Comparison of ENCODE assay signal across 9 cellular contexts in the genomic region with DNA sequence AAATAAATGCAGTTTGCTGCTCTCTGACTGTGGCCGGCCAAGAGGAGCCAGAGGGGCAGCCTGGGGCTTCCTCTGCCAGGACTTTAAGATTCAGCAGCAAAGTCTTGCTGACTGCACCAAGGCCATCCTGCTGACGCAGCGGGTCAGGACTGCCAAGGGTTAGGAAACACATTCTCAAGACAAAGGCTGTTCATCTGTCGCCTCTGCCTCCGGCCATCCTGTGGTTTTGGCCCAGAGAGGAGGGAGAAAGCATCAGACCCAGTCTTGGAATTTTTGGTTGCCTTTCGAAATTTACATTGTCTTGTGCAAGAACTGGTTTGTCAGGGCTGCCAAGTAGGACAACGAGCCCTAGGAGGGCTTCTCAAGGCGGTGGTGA. TPM values are rescaled to one million over a fixed set of nuclear protein-coding genes. Genes with fewer than 3 reads are reported as not detected.
A peak's percentile ranks its signal among the peaks of the same experiment; 100 is the strongest.
DNase-seq lines count a peak whose midpoint lies in the region; ATAC-seq, FAIRE-seq and TF ChIP-seq lines count a peak whose summit lies in the region.
"Had no signal": no experiment of that assay in that cellular context is flagged by ENCODE, and none has a peak within 500 bp of the region (broad histone marks: within the 10 kb centered on the region; RNA-seq: fewer than 3 reads in every experiment).

No MANE protein-coding gene starts in this region.

- intact Hi-C loops in endothelial cell of umbilical vein (cut with micrococcal nuclease) (no loop called here), aorta (cut with DNase I) (no loop called here)

- H3K4me3 Mint-ChIP-seq in mesothelial cell of epicardium: no peak overlapping the region

- H3K79me2 ChIP-seq in endothelial cell of umbilical vein (ENCODE audit: control insufficient read depth, insufficient read depth, low read length): no peaks in the 10 kb centered on the region

- no peaks in the 10 kb centered on the region for H3K9me3 ChIP-seq in endothelial cell of umbilical vein (replicated peaks; ENCODE audit: control insufficient read depth, insufficient read depth, low read length)
- H3K9me3 ChIP-seq in aorta (ENCODE audit: control insufficient read depth, low read length): no peaks in the 10 kb centered on the region

- TF ChIP-seq CTCF in endothelial cell of umbilical vein (IDR thresholded peaks at IDR 0.05; ENCODE audit: extremely low read depth in 1 of 2, insufficient read depth in 1 of 2, low read depth in 1 of 2, low read length in 2 of 2): no peak
- no peak for TF ChIP-seq CTCF in mesothelial cell of epicardium (IDR thresholded peaks at IDR 0.05; ENCODE audit: unreplicated experiment)

- BruUV-seq in endothelial cell of umbilical vein (replicated peaks; lab: Mats Ljungman, UMichigan): no TSS peak

- WGBS in aorta, 2 donors: 3 to 7% methylated on average over 8 of the region's 8 CpGs

- H3K27me3 Mint-ChIP-seq in mesothelial cell of epicardium (ENCODE audit: low read depth): no peaks in the 10 kb centered on the region

- H2AFZ ChIP-seq in endothelial cell of umbilical vein (ENCODE audit: low read depth, low read length): no peak overlapping the region

- H3K36me3 ChIP-seq in endothelial cell of umbilical vein (ENCODE audit: control insufficient read depth in 2 of 2, extremely low read depth in 1 of 2, insufficient read depth in 2 of 2, low read length in 2 of 2) (peaks cover 0 to 4% of the 10 kb centered on the region in 2 experiments), aorta (ENCODE audit: control insufficient read depth in 1 of 2, insufficient read depth in 2 of 2, low read length in 1 of 2) (no peaks in the 10 kb centered on the region)

- CTCF ChIA-PET in endothelial cell of umbilical vein (lab: Charles Lee): interaction anchor here (1.7 to 3.4 kb wide), 3 partner anchors 11 to 102 kb away, joined by 4 to 23 read pairs (median 5); no protein-coding TSS in a partner anchor

- no peak for TF ChIP-seq POLR2A in endothelial cell of umbilical vein (IDR thresholded peaks at IDR 0.05; ENCODE audit: low read depth, low read length)

- no peak overlapping the region for H3K4me3 ChIP-seq in endothelial cell of umbilical vein (replicated peaks in 1 of 3; ENCODE audit: insufficient read depth in 1 of 3, low read depth in 1 of 3, low read length in 3 of 3)
- H3K4me3 ChIP-seq in aorta (ENCODE audit: low read length in 2 of 2): no peak overlapping the region

- H3K27ac Mint-ChIP-seq in mesothelial cell of epicardium: peak overlapping the region; percentile 68

- peaks cover 18% of the 10 kb centered on the region for H3K36me3 Mint-ChIP-seq in mesothelial cell of epicardium

- ATAC-seq in aorta (ENCODE audit: low FRiP score) (peak; percentile 70), HG03442 (IDR thresholded peaks at IDR 0.05; ENCODE audit: unreplicated experiment) (no peak)

- peaks cover 46% of the 10 kb centered on the region for H3K4me1 Mint-ChIP-seq in mesothelial cell of epicardium

- no peaks in the 10 kb centered on the region for H3K9me3 Mint-ChIP-seq in mesothelial cell of epicardium

- no peaks in the 10 kb centered on the region for H3K9me1 ChIP-seq in endothelial cell of umbilical vein (replicated peaks; ENCODE audit: control insufficient read depth, extremely low read depth, insufficient read depth, low read length)

- no peaks in the 10 kb centered on the region for H4K20me1 ChIP-seq in endothelial cell of umbilical vein (replicated peaks; ENCODE audit: control insufficient read depth, extremely low read depth, insufficient read depth, low read length)

- H3K27me3 ChIP-seq in endothelial cell of umbilical vein (ENCODE audit: control insufficient read depth in 2 of 2, insufficient read depth in 2 of 2, low read length in 2 of 2) (no peaks in the 10 kb centered on the region), aorta (ENCODE audit: control insufficient read depth in 1 of 2, insufficient read depth in 2 of 2, low read length in 1 of 2) (no peaks in the 10 kb centered on the region)

- dilution Hi-C loops in endothelial cell of umbilical vein (cut with MboI; ENCODE audit: extremely low pct_ligation_motif_present, low sequenced_read_pairs): no loop called here

- FAIRE-seq in endothelial cell of umbilical vein (lab: Jason Lieb, UNC): no peak
- FAIRE-seq: A204.1 had no signal

- no peak overlapping the region for H3K27ac ChIP-seq in endothelial cell of umbilical vein (ENCODE audit: insufficient read depth, low read depth, low read length)
- peak overlapping the region in 1 of 2 donors; percentile 28 for H3K27ac ChIP-seq in aorta (ENCODE audit: low read depth in 1 of 2, low read length in 2 of 2)

- POLR2A ChIA-PET in endothelial cell of umbilical vein (lab: Charles Lee): no interaction called here

- no peak overlapping the region for H3K4me2 ChIP-seq in endothelial cell of umbilical vein (ENCODE audit: insufficient read depth, low read length)

- DNase-seq in NK-92 treated with Interleukin-12 subunit alpha and Interleukin-12 subunit beta, amount 100 ng/mL, for 24 hours (lab: John Stamatoyannopoulos, UW): peak; percentile 42
- DNase-seq in NK-92 (lab: John Stamatoyannopoulos, UW; ENCODE audit: unreplicated experiment) (no peak), endothelial cell of umbilical vein (ENCODE audit: low read depth, low spot score) (peak; percentile 25), mesothelial cell of epicardium (ENCODE audit: low spot score in 2 of 2, unreplicated experiment in 2 of 2) (no peak), aorta (peak; percentile 92 to 96), iPS-NIHi7 (ENCODE audit: extremely low spot score) (no peak)
- DNase-seq in activated CD4-positive, CD25-positive, alpha-beta regulatory T cell (lab: John Stamatoyannopoulos, UW): no peak

- no peak overlapping the region for H3K9ac ChIP-seq in endothelial cell of umbilical vein (replicated peaks; ENCODE audit: extremely low read depth, insufficient read depth, low read length)

- H3K4me1 ChIP-seq in endothelial cell of umbilical vein (ENCODE audit: control insufficient read depth, extremely low read depth, insufficient read depth, low read length): peaks cover 15% of the 10 kb centered on the region
- H3K4me1 ChIP-seq in aorta (ENCODE audit: control insufficient read depth in 1 of 2, insufficient read depth in 2 of 2, low read length in 2 of 2): peaks cover 0 to 2% of the 10 kb centered on the region in 2 donors

RNA-seq across cellular contexts. Expression of a gene that starts 42.8 kb away (rescaled TPM):
- total RNA-seq in endothelial cell of umbilical vein (not detected in 2 replicates), mesothelial cell of epicardium (0.09 to 0.11 TPM in 2 of 3 replicates, not detected in the other), aorta (under 1 TPM in 1 of 2 donors, not detected in 1; 0.15 TPM)
- polyA plus RNA-seq in endothelial cell of umbilical vein (not detected in 2 replicates), aorta (not detected)
- polyA plus RNA-seq in endothelial cell of umbilical vein (2011; cell fraction: cytosol; rRNA removed): not detected in 2 replicates
- polyA plus RNA-seq in endothelial cell of umbilical vein (2011; cell fraction: nucleus; rRNA removed): 0.12 TPM in 1 of 2 replicates, not detected in the other
- not detected in 2 replicates for polyA plus RNA-seq in endothelial cell of umbilical vein (2012)
- not detected in 2 replicates for polyA minus RNA-seq in endothelial cell of umbilical vein
- polyA minus RNA-seq in endothelial cell of umbilical vein (2011; cell fraction: cytosol; rRNA and poly(A)+ RNA removed): not detected
- polyA minus RNA-seq in endothelial cell of umbilical vein (2011; cell fraction: nucleus; rRNA and poly(A)+ RNA removed): not detected in 2 replicates

RNA-seq across cellular contexts. Expression of a gene that starts 45.6 kb away (rescaled TPM):
- 36.6 and 41.7 TPM in 2 replicates for total RNA-seq in endothelial cell of umbilical vein
- polyA plus RNA-seq in endothelial cell of umbilical vein: 38.4 and 44.3 TPM in 2 replicates
- 26.1 and 28.0 TPM in 2 replicates for polyA plus RNA-seq in endothelial cell of umbilical vein (2011; cell fraction: cytosol; rRNA removed)
- polyA plus RNA-seq in endothelial cell of umbilical vein (2011; cell fraction: nucleus; rRNA removed): 105 and 116 TPM in 2 replicates
- polyA plus RNA-seq in endothelial cell of umbilical vein (2012): 18.0 and 23.9 TPM in 2 replicates
- 67.1 and 91.1 TPM in 2 replicates for polyA minus RNA-seq in endothelial cell of umbilical vein
- 9.4 TPM for polyA minus RNA-seq in endothelial cell of umbilical vein (2011; cell fraction: cytosol; rRNA and poly(A)+ RNA removed)
- polyA minus RNA-seq in endothelial cell of umbilical vein (2011; cell fraction: nucleus; rRNA and poly(A)+ RNA removed): 56.9 and 73.7 TPM in 2 replicates
- total RNA-seq in mesothelial cell of epicardium: 41.9 to 48.0 TPM (median 45.8 TPM) in 3 replicates
- total RNA-seq in aorta: 10 to 100 TPM; 30.8 to 33.5 TPM
- 10 to 100 TPM; 10.1 to 41.2 TPM for polyA plus RNA-seq in aorta

RNA-seq across cellular contexts. Expression of a gene that starts 45.9 kb away (rescaled TPM):
- total RNA-seq in endothelial cell of umbilical vein (33.2 and 39.5 TPM in 2 replicates), mesothelial cell of epicardium (26.6 to 27.1 TPM (median 26.6 TPM) in 3 replicates), aorta (10 to 100 TPM; 23.9 to 31.2 TPM)
- polyA plus RNA-seq in endothelial cell of umbilical vein (11.0 and 17.4 TPM in 2 replicates), aorta (10 to 100 TPM; 18.7 to 28.7 TPM)
- 19.7 and 19.8 TPM in 2 replicates for polyA plus RNA-seq in endothelial cell of umbilical vein (2011; cell fraction: cytosol; rRNA removed)
- polyA plus RNA-seq in endothelial cell of umbilical vein (2011; cell fraction: nucleus; rRNA removed): 54.2 and 68.8 TPM in 2 replicates
- polyA plus RNA-seq in endothelial cell of umbilical vein (2012): 16.1 and 22.9 TPM in 2 replicates
- 14.0 and 16.5 TPM in 2 replicates for polyA minus RNA-seq in endothelial cell of umbilical vein
- 28.5 TPM for polyA minus RNA-seq in endothelial cell of umbilical vein (2011; cell fraction: cytosol; rRNA and poly(A)+ RNA removed)
- polyA minus RNA-seq in endothelial cell of umbilical vein (2011; cell fraction: nucleus; rRNA and poly(A)+ RNA removed): 35.0 and 41.0 TPM in 2 replicates

RNA-seq across cellular contexts. Expression of a gene that starts 57.2 kb away (rescaled TPM):
- total RNA-seq in endothelial cell of umbilical vein: 0.25 and 0.49 TPM in 2 replicates
- polyA plus RNA-seq in endothelial cell of umbilical vein: 0.15 and 0.19 TPM in 2 replicates
- 0.05 and 0.10 TPM in 2 replicates for polyA plus RNA-seq in endothelial cell of umbilical vein (2011; cell fraction: cytosol; rRNA removed)
- polyA plus RNA-seq in endothelial cell of umbilical vein (2011; cell fraction: nucleus; rRNA removed): 0.88 and 1.0 TPM in 2 replicates
- 0.12 and 0.14 TPM in 2 replicates for polyA plus RNA-seq in endothelial cell of umbilical vein (2012)
- 0.10 TPM in 1 of 2 replicates, not detected in the other for polyA minus RNA-seq in endothelial cell of umbilical vein
- polyA minus RNA-seq in endothelial cell of umbilical vein (2011; cell fraction: cytosol; rRNA and poly(A)+ RNA removed): not detected
- 0.43 and 0.82 TPM in 2 replicates for polyA minus RNA-seq in endothelial cell of umbilical vein (2011; cell fraction: nucleus; rRNA and poly(A)+ RNA removed)
- total RNA-seq in mesothelial cell of epicardium: 0.74 to 1.1 TPM (median 0.80 TPM) in 3 replicates
- total RNA-seq in aorta: under 1 TPM; 0.10 to 0.36 TPM
- polyA plus RNA-seq in aorta: under 1 TPM in 1 of 2 donors, not detected in 1; 0.25 TPM

RNA-seq across cellular contexts. Expression of a gene that starts 57.3 kb away (rescaled TPM):
- not detected in 2 replicates for total RNA-seq in endothelial cell of umbilical vein
- not detected in 2 replicates for polyA plus RNA-seq in endothelial cell of umbilical vein
- not detected in 2 replicates for polyA plus RNA-seq in endothelial cell of umbilical vein (2011; cell fraction: cytosol; rRNA removed)
- polyA plus RNA-seq in endothelial cell of umbilical vein (2011; cell fraction: nucleus; rRNA removed): not detected in 2 replicates
- not detected in 2 replicates for polyA plus RNA-seq in endothelial cell of umbilical vein (2012)
- polyA minus RNA-seq in endothelial cell of umbilical vein: not detected in 2 replicates
- not detected for polyA minus RNA-seq in endothelial cell of umbilical vein (2011; cell fraction: cytosol; rRNA and poly(A)+ RNA removed)
- not detected in 2 replicates for polyA minus RNA-seq in endothelial cell of umbilical vein (2011; cell fraction: nucleus; rRNA and poly(A)+ RNA removed)
- total RNA-seq in mesothelial cell of epicardium: not detected in 3 replicates
- total RNA-seq in aorta: not detected
- polyA plus RNA-seq in aorta: not detected

Comparison
In these comparisons a context has a peak if more than half of its experiments do, and no peak if none do; other contexts are left out.
1. DNase-seq: peak in NK-92 treated with Interleukin-12 subunit alpha and Interleukin-12 subunit beta, amount 100 ng/mL, for 24 hours (single experiment), endothelial cell of umbilical vein (single experiment) and aorta (2 of 2); none in NK-92 (single experiment), mesothelial cell of epicardium (0 of 2), activated CD4-positive, CD25-positive, alpha-beta regulatory T cell (0 of 4) and iPS-NIHi7 (single experiment).